8 cellular contexts compared by ENCODE assay signal in the genomic region with DNA sequence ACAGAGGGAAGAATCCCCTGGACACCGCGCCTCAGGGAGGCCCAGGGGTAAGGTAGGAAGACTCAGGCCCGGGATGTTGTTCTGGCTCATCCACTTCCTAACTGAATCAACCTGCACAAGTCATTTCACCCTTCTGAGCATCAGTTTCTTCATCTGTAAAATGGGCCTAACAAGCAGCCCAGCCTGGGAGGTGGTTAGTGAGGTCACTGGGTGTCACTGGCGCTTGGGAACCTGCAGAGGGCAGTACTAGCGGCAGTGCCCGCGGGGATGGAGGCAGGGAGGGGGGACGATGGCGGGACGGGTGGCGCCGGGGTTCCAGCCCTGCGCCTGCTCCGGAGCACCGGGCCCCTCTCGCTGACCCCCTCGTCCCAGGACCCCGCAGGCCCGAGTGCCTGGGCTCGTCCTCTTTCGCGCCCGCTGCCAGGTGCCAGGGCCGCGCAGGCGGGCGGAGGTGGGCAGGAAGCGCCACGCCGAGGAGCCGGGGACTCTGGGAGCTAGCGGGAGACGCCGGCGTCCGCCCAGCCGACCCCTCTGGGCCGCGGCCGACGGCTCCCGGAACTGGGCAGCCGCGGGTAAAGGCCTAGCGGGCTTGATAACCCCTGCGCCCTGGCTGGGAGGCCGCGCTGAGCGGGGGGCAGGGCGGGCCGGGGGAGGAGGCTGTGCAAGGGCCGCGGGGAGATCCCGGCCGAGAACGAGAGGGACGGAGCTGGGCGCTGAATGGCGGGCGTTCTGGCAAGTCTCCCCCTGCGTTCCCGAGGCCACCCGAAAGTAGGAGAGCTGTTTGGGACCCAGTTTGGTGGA. TPM values are rescaled to one million over a fixed set of nuclear protein-coding genes. Genes with fewer than 3 reads are reported as not detected.
DNase-seq lines count a peak whose midpoint lies in the region; ATAC-seq and TF ChIP-seq lines count a peak whose summit lies in the region.

A gene with protein sequence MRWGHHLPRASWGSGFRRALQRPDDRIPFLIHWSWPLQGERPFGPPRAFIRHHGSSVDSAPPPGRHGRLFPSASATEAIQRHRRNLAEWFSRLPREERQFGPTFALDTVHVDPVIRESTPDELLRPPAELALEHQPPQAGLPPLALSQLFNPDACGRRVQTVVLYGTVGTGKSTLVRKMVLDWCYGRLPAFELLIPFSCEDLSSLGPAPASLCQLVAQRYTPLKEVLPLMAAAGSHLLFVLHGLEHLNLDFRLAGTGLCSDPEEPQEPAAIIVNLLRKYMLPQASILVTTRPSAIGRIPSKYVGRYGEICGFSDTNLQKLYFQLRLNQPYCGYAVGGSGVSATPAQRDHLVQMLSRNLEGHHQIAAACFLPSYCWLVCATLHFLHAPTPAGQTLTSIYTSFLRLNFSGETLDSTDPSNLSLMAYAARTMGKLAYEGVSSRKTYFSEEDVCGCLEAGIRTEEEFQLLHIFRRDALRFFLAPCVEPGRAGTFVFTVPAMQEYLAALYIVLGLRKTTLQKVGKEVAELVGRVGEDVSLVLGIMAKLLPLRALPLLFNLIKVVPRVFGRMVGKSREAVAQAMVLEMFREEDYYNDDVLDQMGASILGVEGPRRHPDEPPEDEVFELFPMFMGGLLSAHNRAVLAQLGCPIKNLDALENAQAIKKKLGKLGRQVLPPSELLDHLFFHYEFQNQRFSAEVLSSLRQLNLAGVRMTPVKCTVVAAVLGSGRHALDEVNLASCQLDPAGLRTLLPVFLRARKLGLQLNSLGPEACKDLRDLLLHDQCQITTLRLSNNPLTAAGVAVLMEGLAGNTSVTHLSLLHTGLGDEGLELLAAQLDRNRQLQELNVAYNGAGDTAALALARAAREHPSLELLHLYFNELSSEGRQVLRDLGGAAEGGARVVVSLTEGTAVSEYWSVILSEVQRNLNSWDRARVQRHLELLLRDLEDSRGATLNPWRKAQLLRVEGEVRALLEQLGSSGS (plus strand): TSS at position 255 of the 801 bp plus-strand sequence. CDS start 2,679 bp downstream, outside the sequence.

- WGBS in adipose tissue, 3 donors, result 3 to 5% (median 4%) methylated on average over 50 to 63 of the region's 63 CpGs

- H3K36me3 Mint-ChIP-seq in T-cell (no peaks in the 10 kb centered on the region), progenitor cell of endocrine pancreas (ENCODE audit: insufficient read depth) (no peaks in the 10 kb centered on the region)

- H3K4me1 ChIP-seq in upper lobe of right lung, result peaks cover 5% of the 10 kb centered on the region

- no peaks in the 10 kb centered on the region for H3K27me3 ChIP-seq in upper lobe of right lung

- H3K27ac ChIP-seq in adipose tissue (ENCODE audit: low read depth, low read length) (peak within 1 kb of the TSS; percentile 86), upper lobe of right lung (peak within 1 kb of the TSS; percentile 97)

- TF ChIP-seq CTCF in LNCaP clone FGC (IDR thresholded peaks at IDR 0.05; ENCODE audit: control insufficient read depth, extremely low read depth, insufficient read depth) (peak; percentile 98), progenitor cell of endocrine pancreas (IDR thresholded peaks at IDR 0.05; ENCODE audit: unreplicated experiment) (peak; percentile 74), upper lobe of right lung (IDR thresholded peaks at IDR 0.05) (peak; percentile 79)

- no peaks in the 10 kb centered on the region for H3K27me3 Mint-ChIP-seq in T-cell
- H3K27me3 Mint-ChIP-seq in progenitor cell of endocrine pancreas, result no peaks in the 10 kb centered on the region

- H3K4me1 Mint-ChIP-seq in T-cell (peaks cover 6 to 20% (median 8%) of the 10 kb centered on the region in 3 donors), progenitor cell of endocrine pancreas (ENCODE audit: low read depth) (peaks cover 3% of the 10 kb centered on the region)

- H3K4me3 Mint-ChIP-seq in T-cell, result peak within 1 kb of the TSS; percentile 81 to 86 (median 85)
- peak within 1 kb of the TSS; percentile 78 for H3K4me3 Mint-ChIP-seq in progenitor cell of endocrine pancreas (ENCODE audit: low read depth)

- H3K36me3 ChIP-seq in upper lobe of right lung, result peaks cover 3% of the 10 kb centered on the region

- POLR2A ChIA-PET in T-cell (lab: Charles Lee), result interaction anchor here in 1 of 2 donors (0.6 kb wide), 1 partner anchor 1267 kb away, joined by 3 read pairs; no protein-coding TSS in a partner anchor

- CTCF ChIA-PET in T-cell (lab: Charles Lee), result interaction anchor here (0.5 to 1.5 kb wide), 10 partner anchors 10 to 1895 kb away, joined by 3 to 8 read pairs (median 4); partner anchors contain the start of gene CBL (in 2 of the 2)

- H3K9me3 ChIP-seq in upper lobe of right lung, result no peaks in the 10 kb centered on the region

- intact Hi-C loops in left cardiac atrium (cut with DNase I) (no loop called here), upper lobe of right lung (cut with DNase I) (no loop called here)

- H3K9me3 Mint-ChIP-seq in T-cell (no peaks in the 10 kb centered on the region), progenitor cell of endocrine pancreas (ENCODE audit: low read depth) (no peaks in the 10 kb centered on the region)

- H3K4me3 ChIP-seq in LNCaP clone FGC (ENCODE audit: low read depth, low read length) (peak within 1 kb of the TSS; percentile 78), upper lobe of right lung (peak within 1 kb of the TSS; percentile 94)

- H3K27ac Mint-ChIP-seq in T-cell (peak within 1 kb of the TSS; percentile 73 to 78), progenitor cell of endocrine pancreas (peak within 1 kb of the TSS; percentile 96)

- ATAC-seq in T-cell (replicated peaks in 1 of 4) (peak; percentile 93 to 97 (median 96)), left cardiac atrium (peak; percentile 96), upper lobe of right lung (peak; percentile 97)

- DNase-seq in GDM1 (lab: John Stamatoyannopoulos, UW), result peak; percentile 82
- DNase-seq in GOT3 (lab: John Stamatoyannopoulos, UW), result peak; percentile 23
- peak; percentile 44 for DNase-seq in LNCaP clone FGC (ENCODE audit: low read depth)
- DNase-seq in T-cell, result peak; percentile 63 to 84 (median 76)
- peak; percentile 87 for DNase-seq in left cardiac atrium
- peak; percentile 67 for DNase-seq in progenitor cell of endocrine pancreas (ENCODE audit: low spot score, unreplicated experiment)
- peak; percentile 93 for DNase-seq in upper lobe of right lung

RNA-seq across cellular contexts. Expression of the gene that starts here (rescaled TPM):
- 10 to 100 TPM in 3 of 5 donors, 1 to 10 TPM in 2; 6.5 to 12.8 (median 11.6) TPM for total RNA-seq in T-cell
- polyA plus RNA-seq in adipose tissue, result 10 to 100 TPM in 2 of 3 donors, 1 to 10 TPM in 1; 7.1 to 15.4 (median 10.3) TPM
- total RNA-seq in left cardiac atrium, result 10 to 100 TPM; 14.8 to 18.3 TPM
- total RNA-seq in progenitor cell of endocrine pancreas, result 14.7 and 15.9 TPM in 2 replicates
- total RNA-seq in upper lobe of right lung, result 17.7 TPM

Comparison
In these comparisons a context has a peak if more than half of its experiments do, and no peak if none do; other contexts are left out.
1. Peak in every context shown above with its lines: DNase-seq, ATAC-seq, H3K4me3 ChIP-seq and H3K27ac ChIP-seq.
2. DNase-seq: peak in every context shown above with its lines; median percentile 93 in upper lobe of right lung; 87 in left cardiac atrium; 82 in GDM1; 76 in T-cell; 67 in progenitor cell of endocrine pancreas; 44 in LNCaP clone FGC; 23 in GOT3.